12 cellular contexts compared by ENCODE assay signal in the genomic region with DNA sequence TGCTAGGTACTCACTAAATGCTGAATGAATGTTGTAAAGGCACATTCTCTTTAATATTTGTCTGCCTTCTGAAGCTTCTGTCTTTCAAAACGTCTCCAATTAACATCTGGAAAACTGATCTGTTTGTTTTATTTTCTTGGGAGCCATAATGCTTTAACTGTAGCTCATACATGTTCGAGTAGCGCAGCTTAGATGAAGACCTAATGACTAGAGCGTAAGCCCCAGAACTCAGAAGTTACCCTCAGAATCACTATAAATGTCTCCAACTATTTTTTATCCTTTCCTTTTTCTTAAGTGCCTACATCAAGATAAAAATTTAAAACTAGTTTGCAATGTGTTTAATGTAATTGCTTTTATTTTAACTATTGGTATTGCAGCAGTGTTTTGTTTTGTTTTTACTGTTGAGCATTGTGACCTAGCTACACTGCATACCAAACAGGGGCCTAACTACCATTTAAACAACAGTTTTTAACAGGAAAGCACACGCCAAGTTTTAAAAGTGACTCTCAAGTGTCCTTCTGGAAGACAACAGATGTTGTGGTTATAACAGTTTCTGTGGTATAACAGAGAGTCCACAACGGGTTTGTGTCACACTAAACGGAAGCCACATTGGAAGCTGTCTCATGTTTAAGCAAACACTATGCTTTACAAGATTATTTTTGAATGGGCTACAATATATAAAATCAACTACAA. TPM values are rescaled to one million over a fixed set of nuclear protein-coding genes. Genes with fewer than 3 reads are reported as not detected.
DNase-seq lines count a peak whose midpoint lies in the region; ATAC-seq and TF ChIP-seq lines count a peak whose summit lies in the region.
"Had no signal": no experiment of that assay in that cellular context is flagged by ENCODE, and none has a peak within 500 bp of the region (broad histone marks: within the 10 kb centered on the region; RNA-seq: fewer than 3 reads in every experiment).

No MANE protein-coding gene starts in this region.

- H3K4me3 ChIP-seq in KMS-11 (IDR thresholded peaks at IDR 0.05; ENCODE audit: insufficient read depth, low read depth, low read length) = no peak overlapping the region
- H3K4me3 ChIP-seq in naive thymus-derived CD4-positive, alpha-beta T cell (ENCODE audit: low read length) = no peak overlapping the region
- H3K4me3 ChIP-seq: testis had no signal

- H3K9me3 ChIP-seq in naive thymus-derived CD4-positive, alpha-beta T cell (ENCODE audit: control insufficient read depth in 2 of 3, low read length in 3 of 3) = no peaks in the 10 kb centered on the region
- H3K9me3 ChIP-seq: testis had no signal

- peaks cover 0 to 11% (median 3%) of the 10 kb centered on the region in 5 donors for H3K36me3 Mint-ChIP-seq in naive thymus-derived CD4-positive, alpha-beta T cell

- H3K79me2 ChIP-seq in KMS-11 (ENCODE audit: insufficient read depth, low read depth) = no peaks in the 10 kb centered on the region

- no peaks in the 10 kb centered on the region for H3K36me3 ChIP-seq in KMS-11 (ENCODE audit: insufficient read depth)
- no peaks in the 10 kb centered on the region for H3K36me3 ChIP-seq in naive thymus-derived CD4-positive, alpha-beta T cell (ENCODE audit: control insufficient read depth in 2 of 3, insufficient read depth in 3 of 3, low read length in 3 of 3)
- H3K36me3 ChIP-seq: WERI-Rb-1 had no signal

- no peak for TF ChIP-seq CTCF in KMS-11 (conservative IDR thresholded peaks at IDR 0.05; ENCODE audit: low read depth, low read length)

- no peaks in the 10 kb centered on the region for H3K27me3 ChIP-seq in KMS-11 (ENCODE audit: insufficient read depth, low read depth)
- no peaks in the 10 kb centered on the region for H3K27me3 ChIP-seq in naive thymus-derived CD4-positive, alpha-beta T cell (ENCODE audit: control insufficient read depth in 2 of 2, insufficient read depth in 2 of 2, low read length in 2 of 2)
- H3K27me3 ChIP-seq: testis had no signal

- peak overlapping the region; percentile 34 for H2AFZ ChIP-seq in KMS-11 (ENCODE audit: low read depth)

- H3K9me3 Mint-ChIP-seq in naive thymus-derived CD4-positive, alpha-beta T cell = peaks cover 0 to 17% (median 7%) of the 10 kb centered on the region in 11 donors

- peaks cover 6 to 19% (median 18%) of the 10 kb centered on the region in 7 donors for H3K4me1 Mint-ChIP-seq in naive thymus-derived CD4-positive, alpha-beta T cell
- H3K4me1 Mint-ChIP-seq: neural crest cell had no signal

- peaks cover 4 to 40% (median 17%) of the 10 kb centered on the region in 5 donors for H3K27me3 Mint-ChIP-seq in naive thymus-derived CD4-positive, alpha-beta T cell

- POLR2A ChIA-PET in naive thymus-derived CD4-positive, alpha-beta T cell (lab: Charles Lee) = no interaction called here

- DNase-seq in DMS53 (lab: John Stamatoyannopoulos, UW) (peak; percentile 9), DMS53 treated with DMSO at 0.1 percent for 48 hours (lab: John Stamatoyannopoulos, UW; ENCODE audit: unreplicated experiment) (no peak), NCI-H187 treated with DMSO at 0.1 percent for 48 hours (lab: John Stamatoyannopoulos, UW) (no peak), Ammon's horn (ENCODE audit: low spot score) (no peak), cerebellar nuclear complex (lab: John Stamatoyannopoulos, UW) (no peak)
- peak in 1 of 9 donors; percentile 8 for DNase-seq in naive thymus-derived CD4-positive, alpha-beta T cell
- DNase-seq: 8988T, testis, WERI-Rb-1 had no signal

- H4K20me1 ChIP-seq in KMS-11 (ENCODE audit: insufficient read depth) = no peaks in the 10 kb centered on the region

- peak overlapping the region in 1 of 9 donors; percentile 79 for H3K27ac Mint-ChIP-seq in naive thymus-derived CD4-positive, alpha-beta T cell

- ATAC-seq in HG02588 (IDR thresholded peaks at IDR 0.05; ENCODE audit: unreplicated experiment) = peak; percentile 98
- ATAC-seq in naive thymus-derived CD4-positive, alpha-beta T cell = peak; percentile 58

- peaks cover 36% of the 10 kb centered on the region for H3K4me1 ChIP-seq in KMS-11 (ENCODE audit: low read depth, poor library complexity, severe bottlenecking)
- H3K4me1 ChIP-seq in naive thymus-derived CD4-positive, alpha-beta T cell (ENCODE audit: control insufficient read depth in 2 of 2, insufficient read depth in 2 of 2, low read length in 2 of 2) = peaks cover 7 to 14% of the 10 kb centered on the region in 2 donors
- H3K4me1 ChIP-seq: testis had no signal

- peak overlapping the region in 2 of 10 donors; percentile 30 to 57 for H3K4me3 Mint-ChIP-seq in naive thymus-derived CD4-positive, alpha-beta T cell
- H3K4me3 Mint-ChIP-seq: neural crest cell had no signal

- H3K27ac ChIP-seq in KMS-11 = peak overlapping the region; percentile 99
- H3K27ac ChIP-seq in naive thymus-derived CD4-positive, alpha-beta T cell (ENCODE audit: low read depth, low read length) = no peak overlapping the region
- H3K27ac ChIP-seq: testis, WERI-Rb-1 had no signal

- CTCF ChIA-PET in naive thymus-derived CD4-positive, alpha-beta T cell (lab: Charles Lee) = no interaction called here

- H3K9ac ChIP-seq in KMS-11 = peak overlapping the region; percentile 65

- intact Hi-C loops in naive thymus-derived CD4-positive, alpha-beta T cell (cut with micrococcal nuclease) = loop anchor here in 1 of 2 donors (1.0 to 2.0 kb wide), 2 partner anchors 14 to 42 kb away; a partner anchor contains a TSS

- H3K4me2 ChIP-seq in KMS-11 = peak overlapping the region; percentile 85

RNA-seq across cellular contexts. Expression of a gene that starts 42.0 kb away (rescaled TPM):
- total RNA-seq in naive thymus-derived CD4-positive, alpha-beta T cell = 10 to 100 TPM; 10.6 to 22.8 (median 19.8) TPM
- 10 to 100 TPM; 53.4 to 63.9 TPM for polyA plus RNA-seq in naive thymus-derived CD4-positive, alpha-beta T cell

RNA-seq across cellular contexts. Expression of a gene that starts 42.1 kb away (rescaled TPM):
- 10 to 100 TPM in 1 of 5 experiments, 1 to 10 TPM in 2, under 1 TPM in 1, not detected in 1; 0.46 to 35.0 (median 1.6) TPM for total RNA-seq in naive thymus-derived CD4-positive, alpha-beta T cell
- polyA plus RNA-seq in naive thymus-derived CD4-positive, alpha-beta T cell = not detected
